29 cellular contexts compared by ENCODE assay signal in genomic region chr20:52212943-52213342, GRCh38. TPM values are rescaled to one million over a fixed set of nuclear protein-coding genes. Genes with fewer than 3 reads are reported as not detected.
DNase-seq lines count a peak whose midpoint lies in the region; ATAC-seq, FAIRE-seq and TF ChIP-seq lines count a peak whose summit lies in the region.
"Had no signal": no experiment of that assay in that cellular context is flagged by ENCODE, and none has a peak within 500 bp of the region (broad histone marks: within the 10 kb centered on the region; RNA-seq: fewer than 3 reads in every experiment).

No MANE protein-coding gene starts in this region.

- intact Hi-C loops in HepG2 (cut with micrococcal nuclease; ENCODE audit: unreplicated experiment) (no loop called here), right lobe of liver (cut with DNase I) (no loop called here)

- H4K20me1 ChIP-seq in HepG2 (ENCODE audit: insufficient read depth, low read length): no peaks in the 10 kb centered on the region
- H4K20me1 ChIP-seq: BLaER1; BLaER1 treated with 17β-estradiol and CSF1 and Interleukin-3, amounts not matched to agents 10 nM and 100 nM had no signal

- no peak overlapping the region for H2AFZ ChIP-seq in HepG2 (ENCODE audit: low read length)

- no peak for ATAC-seq in HepG2
- ATAC-seq in right lobe of liver: no peak
- ATAC-seq: A549; CD8-positive, alpha-beta T cell had no signal

- no peak overlapping the region for H3K4me3 ChIP-seq in HepG2 (replicated peaks in 1 of 3; ENCODE audit: insufficient read depth in 1 of 3, low read depth in 2 of 3, low read length in 3 of 3)
- H3K4me3 ChIP-seq in right lobe of liver: no peak overlapping the region
- H3K4me3 ChIP-seq: A549; BLaER1; BLaER1 treated with 17β-estradiol and CSF1 and Interleukin-3, amounts not matched to agents 10 nM and 100 nM had no signal

- H3K36me3 ChIP-seq in HepG2 (replicated peaks in 1 of 2; ENCODE audit: control insufficient read depth in 1 of 2, insufficient read depth in 2 of 2, low read length in 2 of 2) (no peaks in the 10 kb centered on the region), right lobe of liver (no peaks in the 10 kb centered on the region)
- H3K36me3 ChIP-seq: BE2C; BLaER1; BLaER1 treated with 17β-estradiol and CSF1 and Interleukin-3, amounts not matched to agents 10 nM and 100 nM had no signal

- H3K9me3 ChIP-seq in HepG2 (ENCODE audit: low read length): peaks cover 5% of the 10 kb centered on the region; the same call in 1 of the 2 replicates
- no peaks in the 10 kb centered on the region for H3K9me3 ChIP-seq in right lobe of liver

- no peak for TF ChIP-seq POLR2A in HepG2 (IDR thresholded peaks at IDR 0.05; ENCODE audit: insufficient read depth in 1 of 2, low read depth in 2 of 2, low read length in 2 of 2)
- no peak for TF ChIP-seq POLR2A in right lobe of liver (IDR thresholded peaks at IDR 0.05)

- POLR2A ChIA-PET in HepG2 (lab: Yijun Ruan, JAX): interaction anchor here (0.6 kb wide), 1 partner anchor 398 kb away, joined by 4 read pairs; no protein-coding TSS in a partner anchor

- BruUV-seq in HepG2 (replicated peaks; lab: Mats Ljungman, UMichigan): no TSS peak

- WGBS in HepG2 (ENCODE audit: low lambda C conversion rate): 2% methylated on average over 2 of the region's 2 CpGs
- WGBS in right lobe of liver (ENCODE audit: insufficient coverage, low coverage, low lambda C conversion rate, missing lambda C conversion rate): 62% methylated on average over 2 of the region's 2 CpGs

- no peak overlapping the region for H3K9ac ChIP-seq in HepG2 (ENCODE audit: insufficient read depth, low read depth, low read length)
- H3K9ac ChIP-seq: BLaER1; BLaER1 treated with 17β-estradiol and CSF1 and Interleukin-3, amounts not matched to agents 10 nM and 100 nM had no signal

- no peaks in the 10 kb centered on the region for H3K4me1 ChIP-seq in HepG2 (ENCODE audit: insufficient read depth, low read length)
- no peaks in the 10 kb centered on the region for H3K4me1 ChIP-seq in right lobe of liver
- H3K4me1 ChIP-seq: A549; BE2C; BLaER1; BLaER1 treated with 17β-estradiol and CSF1 and Interleukin-3, amounts not matched to agents 10 nM and 100 nM; Caco-2 had no signal

- TF ChIP-seq CTCF in HepG2 (CRISPR knock-in tag; IDR thresholded peaks at IDR 0.05): no peak
- TF ChIP-seq CTCF in right lobe of liver (IDR thresholded peaks at IDR 0.05): no peak

- H3K4me2 ChIP-seq in HepG2 (ENCODE audit: low read depth, low read length): no peak overlapping the region
- H3K4me2 ChIP-seq: A549; BLaER1; BLaER1 treated with 17β-estradiol and CSF1 and Interleukin-3, amounts not matched to agents 10 nM and 100 nM had no signal

- CTCF ChIA-PET in HepG2 (lab: Yijun Ruan, JAX; ENCODE audit: low intra/inter-chr PET ratio, low total read pairs): no interaction called here

- H3K79me2 ChIP-seq in HepG2 (ENCODE audit: insufficient read depth, low read length): no peaks in the 10 kb centered on the region

- FAIRE-seq in HepG2 (lab: Jason Lieb, UNC): no peak
- FAIRE-seq: A204.1, A549, D721Med had no signal

- H3K27ac ChIP-seq in HepG2 (ENCODE audit: extremely low read length, insufficient read depth, low read length): no peak overlapping the region
- H3K27ac ChIP-seq in right lobe of liver: no peak overlapping the region
- H3K27ac ChIP-seq: 22Rv1; A549; BLaER1; BLaER1 treated with 17β-estradiol and CSF1 and Interleukin-3, amounts not matched to agents 10 nM and 100 nM; C4-2B had no signal

- in situ Hi-C loops in HepG2 (cut with HindIII; ENCODE audit: extremely low pct_ligation_motif_present, low pct_unique_long_range_greater_than_20kb): no loop called here

- TF ChIP-seq EP300 in HepG2 (IDR thresholded peaks at IDR 0.05; ENCODE audit: low read depth in 2 of 2, low read length in 2 of 2): no peak
- no peak for TF ChIP-seq EP300 in HepG2 (CRISPR knock-in tag; IDR thresholded peaks at IDR 0.05; ENCODE audit: borderline replicate concordance)

- no peak for TF ChIP-seq RAD21 in HepG2 (CRISPR knock-in tag; IDR thresholded peaks at IDR 0.05)

- DNase-seq in HepG2 (ENCODE audit: low spot score): no peak
- DNase-seq in right lobe of liver: no peak
- DNase-seq: 8988T; ACHN; AML-193; BE2C; C1 segment of cervical spinal cord; Caco-2; Calu3; CD4-positive, alpha-beta memory T cell; CD4-positive, alpha-beta T cell; CD4-positive, CD25-positive, alpha-beta regulatory T cell; CD8-positive, alpha-beta memory T cell; CD8-positive, alpha-beta T cell; COR-L47; DMS 273 treated with DMSO at 0.1 percent for 48 hours; DMS153; DMS53; DMS79; DMS79 treated with DMSO at 0.1 percent for 48 hours; DND-41; EL had no signal

- H3K27me3 ChIP-seq in HepG2 (ENCODE audit: control insufficient read depth in 1 of 2, insufficient read depth in 2 of 2, low read length in 2 of 2) (peaks cover 3 to 13% of the 10 kb centered on the region in 2 experiments; a peak in 2 of 5 replicates), right lobe of liver (no peaks in the 10 kb centered on the region)
- H3K27me3 ChIP-seq: BLaER1; BLaER1 treated with 17β-estradiol and CSF1 and Interleukin-3, amounts not matched to agents 10 nM and 100 nM had no signal

TF ChIP-seq in HepG2, 621 proteins besides CTCF, POLR2A, EP300 and RAD21:
- TF ChIP-seq CSRNP1 (CRISPR knock-in tag; IDR thresholded peaks at IDR 0.05): no peak
- TF ChIP-seq ATF7 (IDR thresholded peaks at IDR 0.05): peak; percentile 67
- no peak for TF ChIP-seq ATF7 (CRISPR knock-in tag; IDR thresholded peaks at IDR 0.05)
- TF ChIP-seq CREB1 (IDR thresholded peaks at IDR 0.05): peak; percentile 91
- no peak for TF ChIP-seq CREB1 (CRISPR knock-in tag; IDR thresholded peaks at IDR 0.05)

RNA-seq across cellular contexts. Expression of gene ZFP64, which starts 21.4 kb away (rescaled TPM):
- total RNA-seq in HepG2 (2016; rRNA removed; fragmentation: Illumina TruSeq; extraction: Trizol) (12.0 and 13.3 TPM in 2 replicates), right lobe of liver (10 to 100 TPM in 1 of 6 experiments, 1 to 10 TPM in 5; 6.0 to 11.6 (median 7.2) TPM)
- 3.3 and 3.4 TPM in 2 replicates for total RNA-seq in HepG2 (2016; cell fraction: cytosol; rRNA removed; fragmentation: Illumina TruSeq; extraction: Trizol; ENCODE audit: low read depth)
- 12.0 TPM in 2 replicates for total RNA-seq in HepG2 (2016; cell fraction: insoluble cytoplasmic fraction; rRNA removed; fragmentation: Illumina TruSeq; extraction: Trizol)
- total RNA-seq in HepG2 (2016; cell fraction: membrane; rRNA removed; fragmentation: Illumina TruSeq; extraction: Trizol): 11.5 and 13.0 TPM in 2 replicates
- total RNA-seq in HepG2 (2016; cell fraction: nucleus; rRNA removed; fragmentation: Illumina TruSeq; extraction: Trizol): 9.1 and 11.2 TPM in 2 replicates
- 23.9 and 24.3 TPM in 2 replicates for polyA plus RNA-seq in HepG2 (2011; rRNA removed)
- 20.8 and 23.4 TPM in 2 replicates for polyA plus RNA-seq in HepG2 (2011; cell fraction: cytosol; rRNA removed)
- polyA plus RNA-seq in HepG2 (2011; cell fraction: nucleus; rRNA removed): 15.8 and 16.2 TPM in 2 replicates
- 11.6 and 14.7 TPM in 2 replicates for polyA plus RNA-seq in HepG2 (2012)
- polyA plus RNA-seq in HepG2 (2016; cell fraction: cytosol; fragmentation: Illumina TruSeq; extraction: Trizol; ENCODE audit: low read depth): 3.4 and 3.6 TPM in 2 replicates
- polyA plus RNA-seq in HepG2 (2016; cell fraction: insoluble cytoplasmic fraction; fragmentation: Illumina TruSeq; extraction: Trizol; ENCODE audit: low read depth): 15.4 and 19.6 TPM in 2 replicates
- polyA plus RNA-seq in HepG2 (2016; cell fraction: membrane; fragmentation: Illumina TruSeq; extraction: Trizol; ENCODE audit: low read depth): 9.9 and 10.7 TPM in 2 replicates
- polyA plus RNA-seq in HepG2 (2016; cell fraction: nucleus; fragmentation: Illumina TruSeq; extraction: Trizol; ENCODE audit: insufficient read depth, low read depth): 13.9 and 14.3 TPM in 2 replicates
- polyA minus RNA-seq in HepG2 (2011; rRNA and poly(A)+ RNA removed; ENCODE audit: low replicate concordance): 42.5 and 53.2 TPM in 2 replicates
- 15.9 and 17.9 TPM in 2 replicates for polyA minus RNA-seq in HepG2 (2011; cell fraction: cytosol; rRNA and poly(A)+ RNA removed)
- 18.0 and 22.0 TPM in 2 replicates for polyA minus RNA-seq in HepG2 (2011; cell fraction: nucleus; rRNA and poly(A)+ RNA removed)
